ENCODE assay signal across 8 cellular contexts in genomic region chr1:999797-1000356, GRCh38. TPM values are rescaled to one million over a fixed set of nuclear protein-coding genes. Genes with fewer than 3 reads are reported as not detected.
A peak's percentile ranks its signal among the peaks of the same experiment; 100 is the strongest.
DNase-seq lines count a peak whose midpoint lies in the region; ATAC-seq and TF ChIP-seq lines count a peak whose summit lies in the region.

A gene with protein sequence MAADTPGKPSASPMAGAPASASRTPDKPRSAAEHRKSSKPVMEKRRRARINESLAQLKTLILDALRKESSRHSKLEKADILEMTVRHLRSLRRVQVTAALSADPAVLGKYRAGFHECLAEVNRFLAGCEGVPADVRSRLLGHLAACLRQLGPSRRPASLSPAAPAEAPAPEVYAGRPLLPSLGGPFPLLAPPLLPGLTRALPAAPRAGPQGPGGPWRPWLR (minus strand): TSS chr1:1000097. CDS start chr1:999973, 124 bp downstream.

- peak within 1 kb of the TSS; percentile 64 for H3K27ac ChIP-seq in naive thymus-derived CD4-positive, alpha-beta T cell (ENCODE audit: low read depth, low read length)
- peak within 1 kb of the TSS; percentile 87 to 89 for H3K27ac ChIP-seq in testis

- WGBS in testis, 2 donors = 0 to 3% methylated on average over 6 to 77 of the region's 85 CpGs

- H3K4me3 ChIP-seq in fibroblast of the aortic adventitia (ENCODE audit: low read depth, low read length) (peak within 1 kb of the TSS; percentile 58), testis (peak within 1 kb of the TSS; percentile 56 to 64)
- H3K4me3 ChIP-seq in naive thymus-derived CD4-positive, alpha-beta T cell (ENCODE audit: low read length) = peak within 1 kb of the TSS; percentile 42

- POLR2A ChIA-PET in naive thymus-derived CD4-positive, alpha-beta T cell (lab: Charles Lee) = no interaction called here

- peak within 1 kb of the TSS; percentile 64 to 87 (median 80) for H3K4me3 Mint-ChIP-seq in naive thymus-derived CD4-positive, alpha-beta T cell

- DNase-seq in COLO829 (ENCODE audit: low spot score) = peak; percentile 67
- peak; percentile 62 to 77 for DNase-seq in NOMO-1 (lab: John Stamatoyannopoulos, UW; ENCODE audit: unreplicated experiment in 2 of 2)
- DNase-seq in activated gamma-delta T cell treated with anti-CD3 and anti-CD28 coated beads, Interleukin-2, amount 50 U/mL, for 16 hours (ENCODE audit: low read depth) = peak; percentile 37
- DNase-seq in fibroblast of the aortic adventitia (ENCODE audit: low read depth) = peak; percentile 82
- peak; percentile 44 to 76 (median 60) for DNase-seq in naive thymus-derived CD4-positive, alpha-beta T cell
- DNase-seq in testis = peak; percentile 90

- ATAC-seq in HG02678 (IDR thresholded peaks at IDR 0.05; ENCODE audit: unreplicated experiment) = peak; percentile 54
- peak; percentile 67 for ATAC-seq in naive thymus-derived CD4-positive, alpha-beta T cell
- no peak for ATAC-seq in HG02610 (IDR thresholded peaks at IDR 0.05; ENCODE audit: unreplicated experiment)

- CTCF ChIA-PET in naive thymus-derived CD4-positive, alpha-beta T cell (lab: Charles Lee) = interaction anchor here (1.3 kb wide), 1 partner anchor 20 kb away, joined by 3 read pairs; the partner anchor contains the start of gene AGRN

- H3K36me3 ChIP-seq in naive thymus-derived CD4-positive, alpha-beta T cell (ENCODE audit: control insufficient read depth in 2 of 3, insufficient read depth in 3 of 3, low read length in 3 of 3) = no peaks in the 10 kb centered on the region
- H3K36me3 ChIP-seq in testis (ENCODE audit: low read depth, missing control alignments) = no peaks in the 10 kb centered on the region

- no peaks in the 10 kb centered on the region for H3K9me3 ChIP-seq in naive thymus-derived CD4-positive, alpha-beta T cell (ENCODE audit: control insufficient read depth in 2 of 3, low read length in 3 of 3)
- H3K9me3 ChIP-seq in testis = no peaks in the 10 kb centered on the region

- peaks cover 3 to 15% of the 10 kb centered on the region in 2 donors for H3K27me3 ChIP-seq in naive thymus-derived CD4-positive, alpha-beta T cell (ENCODE audit: control insufficient read depth in 2 of 2, insufficient read depth in 2 of 2, low read length in 2 of 2)
- no peaks in the 10 kb centered on the region for H3K27me3 ChIP-seq in testis

- peaks cover 12 to 18% of the 10 kb centered on the region in 2 donors for H3K4me1 ChIP-seq in naive thymus-derived CD4-positive, alpha-beta T cell (ENCODE audit: control insufficient read depth in 2 of 2, insufficient read depth in 2 of 2, low read length in 2 of 2)
- peaks cover 12% of the 10 kb centered on the region for H3K4me1 ChIP-seq in testis

- no peak for TF ChIP-seq POLR2A in testis (IDR thresholded peaks at IDR 0.05)

- peaks cover 0 to 1% (median 0%) of the 10 kb centered on the region in 11 donors for H3K9me3 Mint-ChIP-seq in naive thymus-derived CD4-positive, alpha-beta T cell

- H3K27ac Mint-ChIP-seq in naive thymus-derived CD4-positive, alpha-beta T cell = peak within 1 kb of the TSS in 7 of 9 donors; percentile 46 to 96 (median 90)

- H3K36me3 Mint-ChIP-seq in naive thymus-derived CD4-positive, alpha-beta T cell = peaks cover 0 to 1% (median 0%) of the 10 kb centered on the region in 5 donors

- TF ChIP-seq CTCF in fibroblast of the aortic adventitia (IDR thresholded peaks at IDR 0.05; ENCODE audit: insufficient read depth, low read length) (no peak), testis (IDR thresholded peaks at IDR 0.05) (no peak)

- peaks cover 5 to 31% (median 12%) of the 10 kb centered on the region in 7 donors for H3K4me1 Mint-ChIP-seq in naive thymus-derived CD4-positive, alpha-beta T cell

- peaks cover 8 to 54% (median 17%) of the 10 kb centered on the region in 5 donors for H3K27me3 Mint-ChIP-seq in naive thymus-derived CD4-positive, alpha-beta T cell

- intact Hi-C loops in naive thymus-derived CD4-positive, alpha-beta T cell (cut with micrococcal nuclease) = loop anchor here (1.0 kb wide), 2 partner anchors 13 to 19 kb away; partner anchors contain the start of gene ISG15 (in 1 of the 2)
- intact Hi-C loops in testis (cut with DNase I; ENCODE audit: low total_unique reads) = loop anchor here (10.0 kb wide), 1 partner anchor 65 kb away; no protein-coding TSS in a partner anchor

RNA-seq across cellular contexts. Expression of the gene that starts here (rescaled TPM):
- total RNA-seq in fibroblast of the aortic adventitia (ENCODE audit: low replicate concordance) (0.36 and 0.82 TPM in 2 replicates), testis (10 to 100 TPM; 26.4 to 27.5 TPM)
- 10 to 100 TPM in 2 of 5 experiments, under 1 TPM in 1, not detected in 2; 0.22 to 35.0 (median 18.8) TPM for total RNA-seq in naive thymus-derived CD4-positive, alpha-beta T cell
- 1 to 10 TPM in 1 of 2 donors, under 1 TPM in 1; 0.61 to 1.8 TPM for polyA plus RNA-seq in naive thymus-derived CD4-positive, alpha-beta T cell
- polyA plus RNA-seq in testis (ENCODE audit: insufficient read depth, low read depth, low replicate concordance) = 2.3 TPM

Comparison
In these comparisons a context has a peak if more than half of its experiments do, and no peak if none do; other contexts are left out.
1. Peak in DNase-seq and H3K4me3 ChIP-seq in fibroblast of the aortic adventitia; RNA of the gene not detected or under 1 TPM.
2. DNase-seq: peak in every context shown above with its lines; median percentile 90 in testis; 82 in fibroblast of the aortic adventitia; 70 in NOMO-1; 67 in COLO829; 60 in naive thymus-derived CD4-positive, alpha-beta T cell; 37 in activated gamma-delta T cell treated with anti-CD3 and anti-CD28 coated beads, Interleukin-2, amount 50 U/mL, for 16 hours.